Comparison of ENCODE assay signal across 8 cellular contexts in genomic region chr13:112444001-112444311, GRCh38.
A peak's percentile ranks its signal among the peaks of the same experiment; 100 is the strongest.
DNase-seq lines count a peak whose midpoint lies in the region; ATAC-seq and TF ChIP-seq lines count a peak whose summit lies in the region.
"Had no signal": no experiment of that assay in that cellular context is flagged by ENCODE, and none has a peak within 500 bp of the region (broad histone marks: within the 10 kb centered on the region; RNA-seq: fewer than 3 reads in every experiment).

No MANE protein-coding gene starts in this region.

- CTCF ChIA-PET in activated CD4-positive, alpha-beta memory T cell treated with anti-CD3 and anti-CD28 coated beads, Interleukin-2, amount 10 ng/mL, durations not matched to agents 7 days and 5 days (lab: Charles Lee), result interaction anchor here (0.6 to 1.8 kb wide), 6 partner anchors 24 to 1376 kb away, joined by 3 to 4 read pairs (median 3); no protein-coding TSS in a partner anchor

- no peaks in the 10 kb centered on the region for H3K79me2 ChIP-seq in neural cell (replicated peaks; ENCODE audit: insufficient read depth, low read length)

- no peak for TF ChIP-seq POLR2A in upper lobe of left lung (IDR thresholded peaks at IDR 0.05)

- no peaks in the 10 kb centered on the region for H3K4me1 ChIP-seq in upper lobe of left lung

- H3K4me2 ChIP-seq in neural cell (ENCODE audit: low read length), result no peak overlapping the region

- no peak overlapping the region for H3K27ac Mint-ChIP-seq in activated CD4-positive, alpha-beta memory T cell treated with anti-CD3 and anti-CD28 coated beads, Interleukin-2, amount 10 ng/mL, durations not matched to agents 7 days and 5 days
- H3K27ac Mint-ChIP-seq: activated naive CD8-positive, alpha-beta T cell had no signal

- H3K4me3 Mint-ChIP-seq in activated CD4-positive, alpha-beta memory T cell treated with anti-CD3 and anti-CD28 coated beads, Interleukin-2, amount 10 ng/mL, durations not matched to agents 7 days and 5 days, result no peak overlapping the region
- H3K4me3 Mint-ChIP-seq: activated naive CD8-positive, alpha-beta T cell had no signal

- H3K9ac ChIP-seq in neural cell (ENCODE audit: low read length), result peak overlapping the region; percentile 11

- H2AFZ ChIP-seq in neural cell (ENCODE audit: low read depth, low read length), result no peak overlapping the region

- no peaks in the 10 kb centered on the region for H3K9me2 ChIP-seq in neural cell (ENCODE audit: insufficient read depth, low read length)

- POLR2A ChIA-PET in activated CD4-positive, alpha-beta memory T cell treated with anti-CD3 and anti-CD28 coated beads, Interleukin-2, amount 10 ng/mL, durations not matched to agents 7 days and 5 days (lab: Charles Lee), result no interaction called here

- H3K9me3 ChIP-seq in neural cell (ENCODE audit: low read length), result no peaks in the 10 kb centered on the region
- no peaks in the 10 kb centered on the region for H3K9me3 ChIP-seq in upper lobe of left lung

- peak; percentile 91 for TF ChIP-seq CTCF in GM12865 (IDR thresholded peaks at IDR 0.05; ENCODE audit: insufficient read depth, low read depth, low read length, missing control alignments)
- TF ChIP-seq CTCF in fibroblast of pulmonary artery (IDR thresholded peaks at IDR 0.05; ENCODE audit: low read length, missing control alignments), result peak; percentile 77
- TF ChIP-seq CTCF in neural cell (IDR thresholded peaks at IDR 0.05; ENCODE audit: poor library complexity, severe bottlenecking), result peak; percentile 96
- TF ChIP-seq CTCF in upper lobe of left lung (IDR thresholded peaks at IDR 0.05), result peak; percentile 65 to 92 (median 81)

- H3K4me1 Mint-ChIP-seq in activated CD4-positive, alpha-beta memory T cell treated with anti-CD3 and anti-CD28 coated beads, Interleukin-2, amount 10 ng/mL, durations not matched to agents 7 days and 5 days, result no peaks in the 10 kb centered on the region

- TF ChIP-seq RAD21 in neural cell (conservative IDR thresholded peaks at IDR 0.05), result peak; percentile 100

- H3K27ac ChIP-seq in neural cell (ENCODE audit: low read length) (no peak overlapping the region), upper lobe of left lung (no peak overlapping the region)

- ATAC-seq in HG02678 (IDR thresholded peaks at IDR 0.05; ENCODE audit: unreplicated experiment) (peak; percentile 63), upper lobe of left lung (ENCODE audit: low FRiP score in 2 of 2) (peak; percentile 76 to 81)

- H3K36me3 ChIP-seq in neural cell (ENCODE audit: insufficient read depth, low read length) (no peaks in the 10 kb centered on the region), upper lobe of left lung (no peaks in the 10 kb centered on the region)

- DNase-seq in GM12865 (ENCODE audit: low read depth) (peak; percentile 51), NCI-H1930 (lab: John Stamatoyannopoulos, UW) (peak; percentile 59 to 84), fibroblast of pulmonary artery (ENCODE audit: low read depth) (peak; percentile 56), upper lobe of left lung (peak; percentile 59 to 82)
- peak; percentile 62 for DNase-seq in activated CD4-positive, alpha-beta memory T cell treated with anti-CD3 and anti-CD28 coated beads, Interleukin-2, amount 10 ng/mL, durations not matched to agents 7 days and 5 days

- no peaks in the 10 kb centered on the region for H3K9me3 Mint-ChIP-seq in activated CD4-positive, alpha-beta memory T cell treated with anti-CD3 and anti-CD28 coated beads, Interleukin-2, amount 10 ng/mL, durations not matched to agents 7 days and 5 days

- peaks cover 1% of the 10 kb centered on the region for H3K27me3 Mint-ChIP-seq in activated CD4-positive, alpha-beta memory T cell treated with anti-CD3 and anti-CD28 coated beads, Interleukin-2, amount 10 ng/mL, durations not matched to agents 7 days and 5 days

- no peaks in the 10 kb centered on the region for H3K27me3 ChIP-seq in neural cell (ENCODE audit: insufficient read depth, low read depth, low read length)
- peaks cover 0 to 13% (median 5%) of the 10 kb centered on the region in 4 donors for H3K27me3 ChIP-seq in upper lobe of left lung

- no peaks in the 10 kb centered on the region for H4K20me1 ChIP-seq in neural cell (ENCODE audit: insufficient read depth)

- TF ChIP-seq EP300 in neural cell (conservative IDR thresholded peaks at IDR 0.05; ENCODE audit: poor library complexity, severe bottlenecking), result no peak
- no peak for TF ChIP-seq EP300 in upper lobe of left lung (IDR thresholded peaks at IDR 0.05)

- no peaks in the 10 kb centered on the region for H3F3A ChIP-seq in neural cell (ENCODE audit: insufficient read depth, low read length, poor library complexity, severe bottlenecking)

- 0 to 4% methylated on average over 3 to 9 of the region's 10 CpGs for WGBS in upper lobe of left lung, 2 donors

- H3K4me3 ChIP-seq in GM12865 (ENCODE audit: low read depth, low read length) (no peak overlapping the region), fibroblast of pulmonary artery (replicated peaks; ENCODE audit: low read depth, low read length) (no peak overlapping the region), neural cell (ENCODE audit: low read length) (no peak overlapping the region), upper lobe of left lung (no peak overlapping the region)

- H3K36me3 Mint-ChIP-seq in activated CD4-positive, alpha-beta memory T cell treated with anti-CD3 and anti-CD28 coated beads, Interleukin-2, amount 10 ng/mL, durations not matched to agents 7 days and 5 days (ENCODE audit: low read depth), result no peaks in the 10 kb centered on the region
- H3K36me3 Mint-ChIP-seq: activated naive CD8-positive, alpha-beta T cell had no signal

TF ChIP-seq in neural cell, 6 proteins besides CTCF, POLR2A, EP300 and RAD21:
- no peak for TF ChIP-seq POLR2AphosphoS5 (IDR thresholded peaks at IDR 0.05)
- peak; percentile 99 for TF ChIP-seq SMC3 (conservative IDR thresholded peaks at IDR 0.05; ENCODE audit: poor library complexity)
